Comparison of ENCODE assay signal across 11 cellular contexts in the genomic region with DNA sequence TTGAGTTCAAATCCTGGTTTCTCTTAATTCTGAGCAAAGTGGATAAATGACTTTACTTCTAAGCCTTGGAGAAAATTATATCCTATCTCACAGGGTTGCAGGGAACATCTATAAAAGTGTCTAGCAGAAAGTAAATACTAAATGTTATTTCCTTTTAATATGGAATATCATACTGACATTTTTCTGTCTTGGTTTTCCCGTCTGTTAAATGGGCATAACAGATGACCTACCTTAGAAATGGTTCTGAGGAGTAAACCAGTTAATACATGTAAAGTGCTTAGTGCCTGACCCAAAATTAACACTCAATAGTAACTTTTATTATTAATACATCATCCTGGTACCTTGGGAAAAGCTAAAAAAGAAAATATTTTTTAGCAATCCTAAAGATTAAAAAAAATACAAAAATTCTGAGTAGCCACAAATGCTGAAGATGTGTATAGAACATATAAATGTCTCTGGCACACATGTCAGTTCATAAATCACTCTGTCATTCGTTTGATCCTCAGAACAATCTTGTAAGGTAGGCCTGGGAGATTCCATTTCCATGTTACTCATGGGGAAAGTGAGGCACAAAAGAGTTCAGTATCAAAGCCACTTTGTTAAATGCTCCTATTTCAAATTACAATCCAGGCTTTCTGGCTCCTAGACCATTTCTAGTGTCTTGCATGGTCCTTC. TPM values are rescaled to one million over a fixed set of nuclear protein-coding genes. Genes with fewer than 3 reads are reported as not detected.
DNase-seq lines count a peak whose midpoint lies in the region; ATAC-seq and TF ChIP-seq lines count a peak whose summit lies in the region.
"Had no signal": no experiment of that assay in that cellular context is flagged by ENCODE, and none has a peak within 500 bp of the region (broad histone marks: within the 10 kb centered on the region; RNA-seq: fewer than 3 reads in every experiment).

No MANE protein-coding gene starts in this region.

- H3K27me3 ChIP-seq in lower lobe of right lung (ENCODE audit: low read depth): no peaks in the 10 kb centered on the region

- peaks cover 27% of the 10 kb centered on the region for H3K4me1 ChIP-seq in lower lobe of right lung

- H3K4me1 Mint-ChIP-seq in stimulated activated naive CD8-positive, alpha-beta T cell treated with anti-CD3 and anti-CD28 coated beads, Interleukin-15, Interleukin-2, amounts not matched to agents 100 ng/mL and 50 ng/mL, for 24 hours (ENCODE audit: low read depth): peaks cover 39% of the 10 kb centered on the region
- peaks cover 31% of the 10 kb centered on the region for H3K4me1 Mint-ChIP-seq in activated naive CD8-positive, alpha-beta T cell treated with anti-CD3 and anti-CD28 coated beads, Interleukin-2, amount 10 ng/mL, durations not matched to agents 7 days and 5 days

- H3K9me3 Mint-ChIP-seq in stimulated activated naive CD8-positive, alpha-beta T cell treated with anti-CD3 and anti-CD28 coated beads, Interleukin-15, Interleukin-2, amounts not matched to agents 100 ng/mL and 50 ng/mL, for 24 hours: no peaks in the 10 kb centered on the region
- H3K9me3 Mint-ChIP-seq in activated naive CD8-positive, alpha-beta T cell treated with anti-CD3 and anti-CD28 coated beads, Interleukin-2, amount 10 ng/mL, durations not matched to agents 7 days and 5 days: no peaks in the 10 kb centered on the region

- intact Hi-C loops in lower lobe of right lung (cut with DNase I): no loop called here

- peak overlapping the region; percentile 92 for H3K4me3 ChIP-seq in lower lobe of right lung

- no peak overlapping the region for H3K27ac Mint-ChIP-seq in stimulated activated naive CD8-positive, alpha-beta T cell treated with anti-CD3 and anti-CD28 coated beads, Interleukin-15, Interleukin-2, amounts not matched to agents 100 ng/mL and 50 ng/mL, for 24 hours
- peak overlapping the region; percentile 100 for H3K27ac Mint-ChIP-seq in activated naive CD8-positive, alpha-beta T cell treated with anti-CD3 and anti-CD28 coated beads, Interleukin-2, amount 10 ng/mL, durations not matched to agents 7 days and 5 days

- peak overlapping the region; percentile 99 for H3K4me3 Mint-ChIP-seq in stimulated activated naive CD8-positive, alpha-beta T cell treated with anti-CD3 and anti-CD28 coated beads, Interleukin-15, Interleukin-2, amounts not matched to agents 100 ng/mL and 50 ng/mL, for 24 hours
- peak overlapping the region; percentile 100 for H3K4me3 Mint-ChIP-seq in activated naive CD8-positive, alpha-beta T cell treated with anti-CD3 and anti-CD28 coated beads, Interleukin-2, amount 10 ng/mL, durations not matched to agents 7 days and 5 days

- ATAC-seq in stimulated activated naive CD8-positive, alpha-beta T cell treated with anti-CD3 and anti-CD28 coated beads, Interleukin-15, Interleukin-2, amounts not matched to agents 100 U/mL and 50 U/mL, for 24 hours: no peak
- no peak for ATAC-seq in activated naive CD8-positive, alpha-beta T cell treated with anti-CD3 and anti-CD28 coated beads, Interleukin-2, amount 10 ng/mL, durations not matched to agents 7 days and 5 days (ENCODE audit: low read depth)
- ATAC-seq in lower lobe of right lung: no peak
- ATAC-seq in HG03108 (IDR thresholded peaks at IDR 0.05; ENCODE audit: unreplicated experiment): no peak
- ATAC-seq in HG02852 (IDR thresholded peaks at IDR 0.05; ENCODE audit: unreplicated experiment): no peak

- H3K36me3 ChIP-seq in lower lobe of right lung: peaks cover 43% of the 10 kb centered on the region

- TF ChIP-seq CTCF in lower lobe of right lung (IDR thresholded peaks at IDR 0.05): no peak

- no peak for DNase-seq in stimulated activated naive CD8-positive, alpha-beta T cell treated with anti-CD3 and anti-CD28 coated beads, Interleukin-15, Interleukin-2, amounts not matched to agents 100 U/mL and 50 U/mL, for 24 hours
- no peak for DNase-seq in activated naive CD8-positive, alpha-beta T cell treated with anti-CD3 and anti-CD28 coated beads, Interleukin-2, amount 10 ng/mL, durations not matched to agents 7 days and 5 days
- no peak for DNase-seq in lower lobe of right lung
- DNase-seq in ecto neural progenitor cell (ENCODE audit: low spot score): no peak
- no peak for DNase-seq in dermis blood vessel endothelial cell
- DNase-seq: DMS153, hypothalamus, NCI-H82 had no signal

- H3K27ac ChIP-seq in lower lobe of right lung: no peak overlapping the region

- no peaks in the 10 kb centered on the region for H3K27me3 Mint-ChIP-seq in stimulated activated naive CD8-positive, alpha-beta T cell treated with anti-CD3 and anti-CD28 coated beads, Interleukin-15, Interleukin-2, amounts not matched to agents 100 ng/mL and 50 ng/mL, for 24 hours
- no peaks in the 10 kb centered on the region for H3K27me3 Mint-ChIP-seq in activated naive CD8-positive, alpha-beta T cell treated with anti-CD3 and anti-CD28 coated beads, Interleukin-2, amount 10 ng/mL, durations not matched to agents 7 days and 5 days

- H3K36me3 Mint-ChIP-seq in stimulated activated naive CD8-positive, alpha-beta T cell treated with anti-CD3 and anti-CD28 coated beads, Interleukin-15, Interleukin-2, amounts not matched to agents 100 ng/mL and 50 ng/mL, for 24 hours (ENCODE audit: low read depth): peaks cover 45% of the 10 kb centered on the region
- peaks cover 18% of the 10 kb centered on the region for H3K36me3 Mint-ChIP-seq in activated naive CD8-positive, alpha-beta T cell treated with anti-CD3 and anti-CD28 coated beads, Interleukin-2, amount 10 ng/mL, durations not matched to agents 7 days and 5 days

- POLR2A ChIA-PET in activated naive CD8-positive, alpha-beta T cell treated with anti-CD3 and anti-CD28 coated beads, Interleukin-2, amount 10 ng/mL, durations not matched to agents 7 days and 5 days (lab: Charles Lee): interaction anchor here (1.3 kb wide), 1 partner anchor 304 kb away, joined by 5 read pairs; the partner anchor contains the start of gene SNW1

- no peaks in the 10 kb centered on the region for H3K9me3 ChIP-seq in lower lobe of right lung

RNA-seq across cellular contexts. Expression of gene VIPAS39, which starts 1.3 kb away (rescaled TPM):
- 10 to 100 TPM; 19.2 to 19.6 TPM for total RNA-seq in activated naive CD8-positive, alpha-beta T cell treated with anti-CD3 and anti-CD28 coated beads, Interleukin-2, amount 10 ng/mL, durations not matched to agents 7 days and 5 days
- total RNA-seq in lower lobe of right lung: 18.4 TPM
- 34.1 and 38.1 TPM in 2 replicates for total RNA-seq in dermis blood vessel endothelial cell

RNA-seq across cellular contexts. Expression of gene AHSA1, which starts 1.8 kb away (rescaled TPM):
- 100 to 1,000 TPM; 154 to 163 TPM for total RNA-seq in activated naive CD8-positive, alpha-beta T cell treated with anti-CD3 and anti-CD28 coated beads, Interleukin-2, amount 10 ng/mL, durations not matched to agents 7 days and 5 days
- total RNA-seq in lower lobe of right lung (122 TPM), dermis blood vessel endothelial cell (106 and 187 TPM in 2 replicates)

RNA-seq across cellular contexts. Expression of gene NOXRED1, which starts 32.8 kb away (rescaled TPM):
- under 1 TPM; 0.58 to 0.71 TPM for total RNA-seq in activated naive CD8-positive, alpha-beta T cell treated with anti-CD3 and anti-CD28 coated beads, Interleukin-2, amount 10 ng/mL, durations not matched to agents 7 days and 5 days
- total RNA-seq in lower lobe of right lung (0.77 TPM), dermis blood vessel endothelial cell (under 0.01 TPM in 1 of 2 replicates, not detected in the other)

RNA-seq across cellular contexts. Expression of gene ISM2, which starts 42.5 kb away (rescaled TPM):
- total RNA-seq in activated naive CD8-positive, alpha-beta T cell treated with anti-CD3 and anti-CD28 coated beads, Interleukin-2, amount 10 ng/mL, durations not matched to agents 7 days and 5 days: under 1 TPM in 1 of 2 experiments, not detected in 1; 0.64 TPM
- not detected for total RNA-seq in lower lobe of right lung
- 0.14 and 0.17 TPM in 2 replicates for total RNA-seq in dermis blood vessel endothelial cell
